In the genomic region with DNA sequence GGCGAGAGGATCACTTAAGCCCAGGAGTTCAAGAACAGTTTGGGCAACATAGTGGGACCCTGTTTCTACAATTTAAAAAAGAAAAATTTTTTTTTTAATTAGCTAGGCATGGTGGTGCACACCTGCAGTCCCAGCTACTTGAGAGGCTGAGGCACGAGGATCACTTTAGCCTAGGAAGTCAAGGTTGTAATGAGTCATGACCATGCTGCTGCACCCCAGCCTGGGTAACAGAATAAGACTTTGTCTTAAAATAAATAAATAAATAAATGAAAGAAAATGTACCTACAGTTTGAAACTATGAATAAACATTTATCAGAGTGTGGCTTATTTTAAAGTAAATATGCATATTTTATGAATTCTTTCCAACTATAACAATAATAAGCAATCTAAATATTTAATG, we compare ENCODE assay signal across 9 cellular contexts. TPM values are rescaled to one million over a fixed set of nuclear protein-coding genes. Genes with fewer than 3 reads are reported as not detected.
"Had no signal": no experiment of that assay in that cellular context is flagged by ENCODE, and none has a peak within 500 bp of the region (broad histone marks: within the 10 kb centered on the region; RNA-seq: fewer than 3 reads in every experiment).

No MANE protein-coding gene starts in this region.

- ATAC-seq: HepG2, K562 had no signal

- H3K27ac ChIP-seq: HL-60, KMS-11 had no signal

- H3K9ac ChIP-seq: KMS-11 had no signal

- H3K4me3 ChIP-seq: K562 had no signal

- H3K4me2 ChIP-seq: KMS-11 had no signal

- DNase-seq: KBM-7, KG1 had no signal

RNA-seq across cellular contexts. Expression of a gene that starts 16.7 kb away (rescaled TPM):
- total RNA-seq: HepG2, HT-29, HT1080 had no signal
- polyA plus RNA-seq: HepG2, IgD-negative memory B cell had no signal
